8 cellular contexts compared by ENCODE assay signal in the genomic region with DNA sequence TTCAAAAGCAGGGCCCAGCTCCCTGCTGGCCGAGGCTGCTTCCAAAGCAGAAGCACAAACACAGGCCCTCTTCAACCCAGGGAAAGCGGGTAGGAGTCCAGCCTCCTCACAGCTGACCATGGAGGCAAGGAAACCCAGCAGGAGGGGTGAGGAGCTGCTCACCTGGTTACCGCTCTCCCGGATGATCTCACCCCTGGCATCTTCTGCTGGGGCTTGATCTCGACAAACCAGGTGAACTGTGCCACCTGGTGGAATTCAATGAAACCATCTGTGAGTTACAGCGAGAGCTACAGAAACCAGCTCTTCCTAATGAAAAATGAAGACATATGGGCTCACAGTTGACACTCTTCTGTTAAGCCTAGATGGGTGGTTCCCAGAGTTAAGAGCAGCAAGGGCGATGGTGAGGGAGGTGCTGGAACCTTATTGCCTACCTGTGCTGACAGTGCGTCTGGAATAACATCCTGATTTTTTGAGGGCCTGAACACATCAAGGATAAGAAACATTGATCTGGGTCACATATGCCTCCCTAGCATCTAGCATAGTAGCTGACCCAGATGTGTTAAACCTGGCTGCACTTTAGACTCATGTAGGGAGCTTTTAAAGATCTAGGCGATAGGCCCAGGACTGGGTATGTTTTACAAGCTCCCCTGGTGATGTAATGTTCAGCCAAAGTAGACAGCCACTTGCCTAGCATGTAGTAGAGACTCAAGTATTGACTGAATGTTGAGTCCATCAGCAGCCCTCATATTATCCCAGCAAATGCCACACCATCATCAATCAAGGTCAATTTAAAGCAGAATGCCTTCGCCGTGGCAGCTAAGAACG. TPM values are rescaled to one million over a fixed set of nuclear protein-coding genes. Genes with fewer than 3 reads are reported as not detected.
A peak's percentile ranks its signal among the peaks of the same experiment; 100 is the strongest.
DNase-seq lines count a peak whose midpoint lies in the region; ATAC-seq and TF ChIP-seq lines count a peak whose summit lies in the region.

No MANE protein-coding gene starts in this region.

- no peaks in the 10 kb centered on the region for H3K27me3 Mint-ChIP-seq in activated naive CD8-positive, alpha-beta T cell treated with anti-CD3 and anti-CD28 coated beads, Interleukin-2, amount 10 ng/mL, durations not matched to agents 7 days and 5 days

- no peaks in the 10 kb centered on the region for H3K9me3 ChIP-seq in Peyer's patch

- H3K27ac Mint-ChIP-seq in activated naive CD8-positive, alpha-beta T cell treated with anti-CD3 and anti-CD28 coated beads, Interleukin-2, amount 10 ng/mL, durations not matched to agents 7 days and 5 days, result no peak overlapping the region

- no peaks in the 10 kb centered on the region for H3K36me3 Mint-ChIP-seq in activated naive CD8-positive, alpha-beta T cell treated with anti-CD3 and anti-CD28 coated beads, Interleukin-2, amount 10 ng/mL, durations not matched to agents 7 days and 5 days

- H3K4me1 Mint-ChIP-seq in activated naive CD8-positive, alpha-beta T cell treated with anti-CD3 and anti-CD28 coated beads, Interleukin-2, amount 10 ng/mL, durations not matched to agents 7 days and 5 days, result peaks cover 28% of the 10 kb centered on the region

- H3K9me3 Mint-ChIP-seq in activated naive CD8-positive, alpha-beta T cell treated with anti-CD3 and anti-CD28 coated beads, Interleukin-2, amount 10 ng/mL, durations not matched to agents 7 days and 5 days, result no peaks in the 10 kb centered on the region

- no peaks in the 10 kb centered on the region for H3K36me3 ChIP-seq in Peyer's patch

- H3K4me1 ChIP-seq in Peyer's patch, result peaks cover 3 to 17% (median 6%) of the 10 kb centered on the region in 4 donors

- no peak overlapping the region for H3K4me3 ChIP-seq in LNCaP clone FGC (ENCODE audit: low read depth, low read length)
- H3K4me3 ChIP-seq in Peyer's patch, result no peak overlapping the region

- no peaks in the 10 kb centered on the region for H3K27me3 ChIP-seq in Peyer's patch

- in situ Hi-C loops in Caki2 (cut with HindIII; ENCODE audit: low pct_unique_long_range_greater_than_20kb, low sequenced_read_pairs), result no loop called here

- no peak for TF ChIP-seq POLR2A in Peyer's patch (IDR thresholded peaks at IDR 0.05)

- POLR2A ChIA-PET in activated naive CD8-positive, alpha-beta T cell treated with anti-CD3 and anti-CD28 coated beads, Interleukin-2, amount 10 ng/mL, durations not matched to agents 7 days and 5 days (lab: Charles Lee), result interaction anchor here (0.7 to 1.3 kb wide), 3 partner anchors 345 to 511 kb away, joined by 3 to 8 read pairs (median 3); a partner anchor contains a TSS

- no peak overlapping the region for H3K27ac ChIP-seq in Peyer's patch

- peak; percentile 69 for ATAC-seq in GM19351 (IDR thresholded peaks at IDR 0.05; ENCODE audit: unreplicated experiment)
- ATAC-seq in activated naive CD8-positive, alpha-beta T cell treated with anti-CD3 and anti-CD28 coated beads, Interleukin-2, amount 10 ng/mL, durations not matched to agents 7 days and 5 days (ENCODE audit: low read depth), result peak; percentile 65
- ATAC-seq in HG02588 (IDR thresholded peaks at IDR 0.05; ENCODE audit: unreplicated experiment), result no peak

- no peak overlapping the region for H3K4me3 Mint-ChIP-seq in activated naive CD8-positive, alpha-beta T cell treated with anti-CD3 and anti-CD28 coated beads, Interleukin-2, amount 10 ng/mL, durations not matched to agents 7 days and 5 days

- TF ChIP-seq CTCF in LNCaP clone FGC (IDR thresholded peaks at IDR 0.05; ENCODE audit: control insufficient read depth, extremely low read depth, insufficient read depth) (peak; percentile 73), Peyer's patch (IDR thresholded peaks at IDR 0.05) (peak; percentile 38 to 77 (median 65))

- DNase-seq in Caki2 (ENCODE audit: low read depth) (peak; percentile 58), LNCaP clone FGC (ENCODE audit: low read depth) (peak; percentile 86), Peyer's patch (peak in 2 of 3 donors; percentile 53 to 80), iPS DF 19.7 (ENCODE audit: low read depth, low spot score) (peak; percentile 71)
- DNase-seq in activated naive CD8-positive, alpha-beta T cell treated with anti-CD3 and anti-CD28 coated beads, Interleukin-2, amount 10 ng/mL, durations not matched to agents 7 days and 5 days, result no peak
- peak; percentile 51 for DNase-seq in stimulated activated CD4-positive, alpha-beta T cell treated with anti-CD3 and anti-CD28 coated beads, Interleukin-4, amount 100 ng/mL, for 1 hour

RNA-seq across cellular contexts. Expression of a gene that starts 6.1 kb away (rescaled TPM):
- 0.75 and 2.8 TPM in 2 replicates for total RNA-seq in Caki2 (2014; rRNA removed; shearing (Covaris generic); ENCODE audit: low replicate concordance)
- 10 to 100 TPM in 3 of 4 donors, 1 to 10 TPM in 1; 8.1 to 21.7 (median 12.5) TPM for total RNA-seq in Peyer's patch
- total RNA-seq in activated naive CD8-positive, alpha-beta T cell treated with anti-CD3 and anti-CD28 coated beads, Interleukin-2, amount 10 ng/mL, durations not matched to agents 7 days and 5 days, result 10 to 100 TPM; 12.6 to 13.1 TPM

RNA-seq across cellular contexts. Expression of a gene that starts 47.1 kb away (rescaled TPM):
- total RNA-seq in Caki2 (2014; rRNA removed; shearing (Covaris generic); ENCODE audit: low replicate concordance), result not detected in 2 replicates
- under 1 TPM in 2 of 4 donors, not detected in 2; 0.40 to 0.57 TPM for total RNA-seq in Peyer's patch
- 1 to 10 TPM in 1 of 2 experiments, under 1 TPM in 1; 1.00 to 1.9 TPM for total RNA-seq in activated naive CD8-positive, alpha-beta T cell treated with anti-CD3 and anti-CD28 coated beads, Interleukin-2, amount 10 ng/mL, durations not matched to agents 7 days and 5 days
